Comparison of ENCODE assay signal across 18 cellular contexts in genomic region chr5:149839761-149840160, GRCh38.
A peak's percentile ranks its signal among the peaks of the same experiment; 100 is the strongest.
DNase-seq lines count a peak whose midpoint lies in the region; ATAC-seq, FAIRE-seq and TF ChIP-seq lines count a peak whose summit lies in the region.
"Had no signal": no experiment of that assay in that cellular context is flagged by ENCODE, and none has a peak within 500 bp of the region (broad histone marks: within the 10 kb centered on the region; RNA-seq: fewer than 3 reads in every experiment).

No MANE protein-coding gene starts in this region.

- H3K9me2 ChIP-seq in GM23248 (ENCODE audit: insufficient read depth): no peaks in the 10 kb centered on the region

- H3K4me1 ChIP-seq in GM23248 (ENCODE audit: insufficient read depth) (peaks cover 11% of the 10 kb centered on the region), astrocyte (ENCODE audit: insufficient read depth, low read length) (peaks cover 9% of the 10 kb centered on the region)
- H3K4me1 ChIP-seq: testis had no signal

- peak; percentile 21 to 25 for ATAC-seq in left cardiac atrium
- ATAC-seq in GM21737 (IDR thresholded peaks at IDR 0.05; ENCODE audit: unreplicated experiment): no peak

- H3K27me3 ChIP-seq in GM23248 (replicated peaks; ENCODE audit: insufficient read depth) (no peaks in the 10 kb centered on the region), astrocyte (ENCODE audit: insufficient read depth, low read length) (no peaks in the 10 kb centered on the region)
- H3K27me3 ChIP-seq: BLaER1 treated with 17β-estradiol and CSF1 and Interleukin-3, amounts not matched to agents 10 nM and 100 nM; testis had no signal

- peaks cover 6% of the 10 kb centered on the region; the same call in 1 of the 2 replicates for H3F3A ChIP-seq in GM23248 (ENCODE audit: insufficient read depth)

- DNase-seq in GM23248: peak; percentile 35
- DNase-seq in astrocyte (ENCODE audit: low read depth): no peak
- DNase-seq in left cardiac atrium: peak; percentile 41
- DNase-seq in osteocyte (ENCODE audit: extremely low spot score, unreplicated experiment): no peak
- DNase-seq in kidney tubule cell (ENCODE audit: low spot score): no peak
- no peak for DNase-seq in amniotic stem cell (lab: John Stamatoyannopoulos, UW)
- DNase-seq in NAMALWA (ENCODE audit: low spot score): no peak
- DNase-seq: activated CD4-positive, alpha-beta T cell treated with anti-CD3 and anti-CD28 coated beads, Interleukin-2, amount 50 U/mL, for 1 hour; activated naive CD4-positive, alpha-beta T cell treated with anti-CD3 and anti-CD28 coated beads, Interleukin-2, amount 50 U/mL, for 16 hours; activated T-cell treated with anti-CD3 and anti-CD28 coated beads for 4 hours; NCI-H2029; NCI-H524; stimulated activated CD4-positive, alpha-beta T cell treated with anti-CD3 and anti-CD28 coated beads, Interleukin-4, amount 100 ng/mL, for 4 hours; testis had no signal

- intact Hi-C loops in left cardiac atrium (cut with DNase I): no loop called here

- no peaks in the 10 kb centered on the region for H3K36me3 ChIP-seq in GM23248 (ENCODE audit: low read depth)
- no peaks in the 10 kb centered on the region for H3K36me3 ChIP-seq in astrocyte (ENCODE audit: insufficient read depth, low read length)

- FAIRE-seq in astrocyte (lab: Jason Lieb, UNC): no peak
- FAIRE-seq: H54 had no signal

- H3K9ac ChIP-seq in GM23248 (no peak overlapping the region), astrocyte (ENCODE audit: low read length) (no peak overlapping the region)
- H3K9ac ChIP-seq: BLaER1 treated with 17β-estradiol and CSF1 and Interleukin-3, amounts not matched to agents 10 nM and 100 nM had no signal

- TF ChIP-seq CTCF in astrocyte (IDR thresholded peaks at IDR 0.05; ENCODE audit: insufficient read depth, low read depth, low read length): no peak
- no peak for TF ChIP-seq CTCF in osteocyte (IDR thresholded peaks at IDR 0.05)

- H3K4me2 ChIP-seq in GM23248 (ENCODE audit: unreplicated experiment) (no peak overlapping the region), astrocyte (ENCODE audit: low read length) (peak overlapping the region; percentile 4)
- H3K4me2 ChIP-seq: BLaER1 treated with 17β-estradiol and CSF1 and Interleukin-3, amounts not matched to agents 10 nM and 100 nM had no signal

- H3K4me3 ChIP-seq in GM23248 (no peak overlapping the region), astrocyte (ENCODE audit: insufficient read depth, low read depth, low read length) (no peak overlapping the region)
- H3K4me3 ChIP-seq: BLaER1 treated with 17β-estradiol and CSF1 and Interleukin-3, amounts not matched to agents 10 nM and 100 nM; testis had no signal

- H4K20me1 ChIP-seq in GM23248 (ENCODE audit: insufficient read depth): no peaks in the 10 kb centered on the region
- no peaks in the 10 kb centered on the region for H4K20me1 ChIP-seq in astrocyte (ENCODE audit: insufficient read depth, low read length)

- H3K27ac Mint-ChIP-seq in astrocyte (ENCODE audit: unreplicated experiment): no peak overlapping the region
- H3K27ac Mint-ChIP-seq in osteocyte (ENCODE audit: unreplicated experiment): peak overlapping the region; percentile 56

- H3K9me3 Mint-ChIP-seq in astrocyte (ENCODE audit: unreplicated experiment) (no peaks in the 10 kb centered on the region), osteocyte (ENCODE audit: unreplicated experiment) (no peaks in the 10 kb centered on the region)
- H3K9me3 Mint-ChIP-seq: memory B cell had no signal

- H3K27me3 Mint-ChIP-seq in astrocyte (ENCODE audit: low read depth, unreplicated experiment) (peaks cover 2% of the 10 kb centered on the region), osteocyte (ENCODE audit: unreplicated experiment) (no peaks in the 10 kb centered on the region)
- H3K27me3 Mint-ChIP-seq: memory B cell had no signal

- H3K9me3 ChIP-seq in GM23248 (ENCODE audit: low read depth) (no peaks in the 10 kb centered on the region), astrocyte (ENCODE audit: insufficient read depth, low read depth, low read length) (no peaks in the 10 kb centered on the region)
- H3K9me3 ChIP-seq: BLaER1 treated with 17β-estradiol and CSF1 and Interleukin-3, amounts not matched to agents 10 nM and 100 nM; testis had no signal

- H3K36me3 Mint-ChIP-seq in astrocyte (ENCODE audit: low read depth, unreplicated experiment): peaks cover 12% of the 10 kb centered on the region
- H3K36me3 Mint-ChIP-seq in osteocyte (ENCODE audit: unreplicated experiment): no peaks in the 10 kb centered on the region

- H3K4me3 Mint-ChIP-seq in astrocyte (ENCODE audit: unreplicated experiment) (no peak overlapping the region), osteocyte (ENCODE audit: unreplicated experiment) (no peak overlapping the region)
- H3K4me3 Mint-ChIP-seq: memory B cell had no signal

- H2AFZ ChIP-seq in GM23248 (no peak overlapping the region), astrocyte (ENCODE audit: low read depth, low read length) (no peak overlapping the region)

- H3K27ac ChIP-seq in GM23248: no peak overlapping the region
- no peak overlapping the region for H3K27ac ChIP-seq in astrocyte (ENCODE audit: low read depth, low read length)
- H3K27ac ChIP-seq: BLaER1 treated with 17β-estradiol and CSF1 and Interleukin-3, amounts not matched to agents 10 nM and 100 nM; testis had no signal

- H3K4me1 Mint-ChIP-seq in astrocyte (ENCODE audit: low read depth, unreplicated experiment) (peaks cover 11% of the 10 kb centered on the region), osteocyte (ENCODE audit: unreplicated experiment) (peaks cover 20% of the 10 kb centered on the region)
- H3K4me1 Mint-ChIP-seq: memory B cell had no signal

- no peaks in the 10 kb centered on the region for H3K79me2 ChIP-seq in GM23248 (ENCODE audit: insufficient read depth)
- H3K79me2 ChIP-seq in astrocyte (ENCODE audit: insufficient read depth, low read length): no peaks in the 10 kb centered on the region

- 58 to 62% methylated on average over 16 of the region's 16 CpGs for WGBS in GM23248 (ENCODE audit: low coverage in 1 of 2, low lambda C conversion rate in 2 of 2, missing lambda C conversion rate in 2 of 2), 2 experiments

- in situ Hi-C loops in GM23248 (cut with MboI): loop anchor here (25.0 kb wide), 3 partner anchors 273 to 598 kb away; partner anchors contain the start of gene RPS14

Comparison
In these comparisons a context has a peak if more than half of its experiments do, and no peak if none do; other contexts are left out.
1. DNase-seq: peak in GM23248 (single experiment) and left cardiac atrium (single experiment); none in astrocyte (single experiment), osteocyte (single experiment), kidney tubule cell (single experiment), amniotic stem cell (single experiment) and NAMALWA (single experiment).